24 cellular contexts compared by ENCODE assay signal in genomic region chr3:44669760-44670159, GRCh38. TPM values are rescaled to one million over a fixed set of nuclear protein-coding genes. Genes with fewer than 3 reads are reported as not detected.
DNase-seq lines count a peak whose midpoint lies in the region; ATAC-seq, FAIRE-seq and TF ChIP-seq lines count a peak whose summit lies in the region.
"Had no signal": no experiment of that assay in that cellular context is flagged by ENCODE, and none has a peak within 500 bp of the region (broad histone marks: within the 10 kb centered on the region; RNA-seq: fewer than 3 reads in every experiment).

No MANE protein-coding gene starts in this region.

- H3K36me3 Mint-ChIP-seq in MCF 10A (ENCODE audit: insufficient read depth, unreplicated experiment) (peaks cover 17% of the 10 kb centered on the region), neural progenitor cell (peaks cover 17% of the 10 kb centered on the region), progenitor cell of endocrine pancreas (ENCODE audit: insufficient read depth) (peaks cover 8% of the 10 kb centered on the region)

- no peak overlapping the region for H4K91ac ChIP-seq in H1 (replicated peaks; ENCODE audit: insufficient read length, low read length)

- H3K56ac ChIP-seq in H1 (replicated peaks; ENCODE audit: insufficient read length, low read depth, low read length) = no peak overlapping the region

- H3K18ac ChIP-seq in H1 (ENCODE audit: extremely low read depth, low read length) = no peak overlapping the region

- H3K23ac ChIP-seq in H1 (ENCODE audit: insufficient read length) = no peak overlapping the region

- H3K9ac ChIP-seq in H1 (replicated peaks in 1 of 4; ENCODE audit: extremely low read depth in 1 of 4, low read depth in 3 of 4, low read length in 3 of 4) (no peak overlapping the region), neural progenitor cell (no peak overlapping the region)
- H3K9ac ChIP-seq: BLaER1 had no signal

- H3K4me2 ChIP-seq in H1 (ENCODE audit: insufficient read depth in 1 of 2, low read depth in 2 of 2, low read length in 2 of 2) (no peak overlapping the region), neural progenitor cell (no peak overlapping the region)
- H3K4me2 ChIP-seq: BLaER1 had no signal

- H3K27ac Mint-ChIP-seq in MCF 10A (ENCODE audit: low read depth, unreplicated experiment) (peak overlapping the region; percentile 35), neural progenitor cell (peak overlapping the region; percentile 76), progenitor cell of endocrine pancreas (peak overlapping the region; percentile 45)
- H3K27ac Mint-ChIP-seq: B cell; CD4-positive, CD25-positive, alpha-beta regulatory T cell; CD8-positive, alpha-beta T cell; HFFc6 had no signal

- no peaks in the 10 kb centered on the region for H3K27me3 Mint-ChIP-seq in MCF 10A (ENCODE audit: insufficient read depth, unreplicated experiment)
- peaks cover 4% of the 10 kb centered on the region for H3K27me3 Mint-ChIP-seq in neural progenitor cell (ENCODE audit: insufficient read depth, low read depth)
- H3K27me3 Mint-ChIP-seq in progenitor cell of endocrine pancreas = no peaks in the 10 kb centered on the region
- H3K27me3 Mint-ChIP-seq: B cell had no signal

- no peak overlapping the region for H2BK120ac ChIP-seq in H1 (replicated peaks; ENCODE audit: low read depth, low read length)

- H3K79me1 ChIP-seq in H1 (ENCODE audit: low read depth, low read length) = no peaks in the 10 kb centered on the region

- H3K27me3 ChIP-seq in breast epithelium (no peaks in the 10 kb centered on the region), H1 (replicated peaks in 1 of 4; ENCODE audit: control insufficient read depth in 3 of 4, extremely low read depth in 1 of 4, insufficient read depth in 3 of 4, low read length in 3 of 4) (no peaks in the 10 kb centered on the region), neural progenitor cell (no peaks in the 10 kb centered on the region)
- H3K27me3 ChIP-seq: BLaER1 had no signal

- H4K5ac ChIP-seq in H1 (ENCODE audit: insufficient read length, low read depth, low read length) = no peak overlapping the region

- H3K9me3 ChIP-seq in breast epithelium = peaks cover 0 to 19% of the 10 kb centered on the region in 2 donors
- peaks cover 4 to 19% of the 10 kb centered on the region in 2 experiments; a peak in 3 of 4 replicates for H3K9me3 ChIP-seq in H1 (ENCODE audit: insufficient read depth in 2 of 2, low read depth in 1 of 2, low read length in 1 of 2)
- H3K9me3 ChIP-seq in neural progenitor cell (ENCODE audit: low read depth) = no peaks in the 10 kb centered on the region
- H3K9me3 ChIP-seq: Caco-2 had no signal

- in situ Hi-C loops in G401 (cut with HindIII; ENCODE audit: low sequenced_read_pairs) = no loop called here

- H4K20me1 ChIP-seq in H1 (replicated peaks in 1 of 2; ENCODE audit: control insufficient read depth in 1 of 2, insufficient read depth in 2 of 2, low read length in 2 of 2) = no peaks in the 10 kb centered on the region
- no peaks in the 10 kb centered on the region for H4K20me1 ChIP-seq in neural progenitor cell (ENCODE audit: low read depth)
- H4K20me1 ChIP-seq: BLaER1 had no signal

- 91% methylated on average over 3 of the region's 6 CpGs; no CpG with 5 or more reads in 1 of the 2 experiments for WGBS in H1 (ENCODE audit: extremely low coverage in 1 of 2, insufficient coverage in 1 of 2, insufficient read length in 1 of 2, insufficient replicate concordance in 2 of 2, low coverage in 1 of 2, low lambda C conversion rate in 2 of 2, missing lambda C conversion rate in 1 of 2), 2 experiments

- no peak overlapping the region for H3K4me3 Mint-ChIP-seq in MCF 10A (ENCODE audit: unreplicated experiment)
- no peak overlapping the region for H3K4me3 Mint-ChIP-seq in neural progenitor cell
- no peak overlapping the region for H3K4me3 Mint-ChIP-seq in progenitor cell of endocrine pancreas (ENCODE audit: low read depth)
- H3K4me3 Mint-ChIP-seq: B cell; CD4-positive, CD25-positive, alpha-beta regulatory T cell; CD8-positive, alpha-beta T cell; HFFc6 had no signal

- FAIRE-seq in H1 (lab: Jason Lieb, UNC) = no peak
- FAIRE-seq: A204.1, GM12878 had no signal

- TF ChIP-seq EP300 in H1 (IDR thresholded peaks at IDR 0.05; ENCODE audit: borderline replicate concordance in 1 of 2, low read depth in 2 of 2, low read length in 2 of 2) = no peak

- no peaks in the 10 kb centered on the region for H3K23me2 ChIP-seq in H1 (ENCODE audit: low read depth, low read length)

- H3K4me1 Mint-ChIP-seq in MCF 10A (ENCODE audit: insufficient read depth, unreplicated experiment) (no peaks in the 10 kb centered on the region), neural progenitor cell (no peaks in the 10 kb centered on the region), progenitor cell of endocrine pancreas (ENCODE audit: low read depth) (no peaks in the 10 kb centered on the region)
- H3K4me1 Mint-ChIP-seq: B cell; CD4-positive, CD25-positive, alpha-beta regulatory T cell had no signal

- POLR2A ChIA-PET in MCF 10A (lab: Yijun Ruan, JAX) = no interaction called here
- POLR2A ChIA-PET in H1 (lab: Charles Lee; ENCODE audit: partially characterized antibody) = interaction anchor here (0.8 kb wide), 1 partner anchor 20 kb away, joined by 4 read pairs; no protein-coding TSS in a partner anchor

- no peak overlapping the region for H4K8ac ChIP-seq in H1 (ENCODE audit: extremely low read depth, insufficient read depth, low read length)

- H3K79me2 ChIP-seq in H1 (ENCODE audit: control insufficient read depth in 1 of 2, insufficient read depth in 2 of 2, low read length in 2 of 2) (no peaks in the 10 kb centered on the region), neural progenitor cell (ENCODE audit: low read depth) (no peaks in the 10 kb centered on the region)

- no peak overlapping the region for H3K4ac ChIP-seq in H1 (replicated peaks; ENCODE audit: insufficient read length, low read depth, low read length)

- H2BK5ac ChIP-seq in H1 (ENCODE audit: low read depth, low read length) = no peak overlapping the region

- H2AFZ ChIP-seq in H1 (ENCODE audit: low read length) (no peak overlapping the region), neural progenitor cell (replicated peaks) (no peak overlapping the region)

- no peak overlapping the region for H2BK15ac ChIP-seq in H1 (ENCODE audit: low read length)

- H3K4me1 ChIP-seq in breast epithelium (no peaks in the 10 kb centered on the region), H1 (replicated peaks in 1 of 4; ENCODE audit: control insufficient read depth in 3 of 4, insufficient read depth in 4 of 4, low read length in 3 of 4) (no peaks in the 10 kb centered on the region), neural progenitor cell (no peaks in the 10 kb centered on the region)
- H3K4me1 ChIP-seq: BLaER1, Caco-2 had no signal

- H3K36me3 ChIP-seq in breast epithelium (no peaks in the 10 kb centered on the region), H1 (ENCODE audit: control insufficient read depth in 2 of 4, insufficient read depth in 4 of 4, low read length in 3 of 4) (no peaks in the 10 kb centered on the region; a peak in 1 of 8 replicates), neural progenitor cell (peaks cover 5% of the 10 kb centered on the region)
- H3K36me3 ChIP-seq: BLaER1 had no signal

- no peak overlapping the region for H2AK5ac ChIP-seq in H1 (ENCODE audit: low read depth, low read length)

- TF ChIP-seq POLR2A in breast epithelium (IDR thresholded peaks at IDR 0.05) = no peak
- no peak for TF ChIP-seq POLR2A in H1 (IDR thresholded peaks at IDR 0.05; ENCODE audit: control extremely low read depth in 1 of 2, low read depth in 2 of 2, low read length in 2 of 2)

- H2BK20ac ChIP-seq in H1 (ENCODE audit: low read length) = no peak overlapping the region

- TF ChIP-seq CTCF in MCF 10A (IDR thresholded peaks at IDR 0.05; ENCODE audit: unreplicated experiment) (no peak), breast epithelium (IDR thresholded peaks at IDR 0.05) (no peak), H1 (IDR thresholded peaks at IDR 0.05; ENCODE audit: control extremely low read depth in 1 of 3, insufficient read depth in 1 of 3, low read depth in 1 of 3, low read length in 3 of 3) (no peak), neural progenitor cell (IDR thresholded peaks at IDR 0.05) (no peak), progenitor cell of endocrine pancreas (IDR thresholded peaks at IDR 0.05; ENCODE audit: unreplicated experiment) (no peak)

- ATAC-seq in HG02642 (IDR thresholded peaks at IDR 0.05; ENCODE audit: poor library complexity, unreplicated experiment) = no peak
- ATAC-seq: CD8-positive, alpha-beta T cell; GM12878; HCT116 had no signal

- CTCF ChIA-PET in MCF 10A (lab: Yijun Ruan, JAX) (no interaction called here), H1 (lab: Charles Lee; ENCODE audit: partially characterized antibody) (interaction anchor here (2.7 kb wide), 1 partner anchor 9 kb away, joined by 11 read pairs; no protein-coding TSS in a partner anchor)

- H2BK12ac ChIP-seq in H1 (ENCODE audit: low read depth, low read length) = no peak overlapping the region

- no peak overlapping the region for H3K14ac ChIP-seq in H1 (ENCODE audit: insufficient read length)

- peaks cover 32% of the 10 kb centered on the region for H3K9me3 Mint-ChIP-seq in MCF 10A (ENCODE audit: unreplicated experiment)
- peaks cover 7% of the 10 kb centered on the region for H3K9me3 Mint-ChIP-seq in neural progenitor cell
- peaks cover 18% of the 10 kb centered on the region for H3K9me3 Mint-ChIP-seq in progenitor cell of endocrine pancreas (ENCODE audit: low read depth)

- DNase-seq in MCF 10A (ENCODE audit: unreplicated experiment) = no peak
- no peak for DNase-seq in breast epithelium (ENCODE audit: low spot score in 2 of 2)
- no peak for DNase-seq in H1 (ENCODE audit: low read depth in 1 of 2, low spot score in 2 of 2)
- no peak for DNase-seq in neural progenitor cell (ENCODE audit: low spot score)
- DNase-seq in progenitor cell of endocrine pancreas (ENCODE audit: low spot score, unreplicated experiment) = no peak
- no peak for DNase-seq in NCI-H2171 (lab: John Stamatoyannopoulos, UW)
- DNase-seq in G401 (ENCODE audit: low spot score) = no peak
- DNase-seq: Caco-2; CD4-positive, CD25-positive, alpha-beta regulatory T cell; CD8-positive, alpha-beta T cell; DMS153; DND-41; GDM1; GOT3; H7; HFFc6 had no signal

- H3K27ac ChIP-seq in breast epithelium = no peak overlapping the region
- no peak overlapping the region for H3K27ac ChIP-seq in H1 (ENCODE audit: low read depth, low read length)
- H3K27ac ChIP-seq in neural progenitor cell = no peak overlapping the region
- H3K27ac ChIP-seq: 22Rv1, BLaER1, C4-2B had no signal

- H3K4me3 ChIP-seq in breast epithelium (no peak overlapping the region), H1 (ENCODE audit: extremely low read depth in 1 of 4, insufficient read depth in 2 of 4, low read depth in 3 of 4, low read length in 4 of 4) (no peak overlapping the region), neural progenitor cell (no peak overlapping the region)
- H3K4me3 ChIP-seq: BLaER1, GM12878 had no signal

- TF ChIP-seq RAD21 in H1 (IDR thresholded peaks at IDR 0.05 in 1 of 2, conservative IDR thresholded peaks at IDR 0.05 in 1 of 2; ENCODE audit: low read depth in 2 of 2, low read length in 2 of 2) = no peak

- H3F3A ChIP-seq in neural progenitor cell (ENCODE audit: low read depth) = no peaks in the 10 kb centered on the region

- intact Hi-C loops in MCF 10A (cut with micrococcal nuclease) = no loop called here
- intact Hi-C loops in breast epithelium (cut with DNase I; ENCODE audit: low total_unique reads) = no loop called here

- no TSS peak for BruUV-seq in MCF 10A (replicated peaks; lab: Mats Ljungman, UMichigan)

RNA-seq across cellular contexts. Expression of gene ZNF35, which starts 21.2 kb away (rescaled TPM):
- total RNA-seq in MCF 10A (2022) (9.9 and 12.7 TPM in 2 replicates), breast epithelium (10 to 100 TPM in 2 of 3 donors, 1 to 10 TPM in 1; 8.8 to 18.7 (median 13.1) TPM), neural progenitor cell (ENCODE audit: low replicate concordance) (23.4 and 29.8 TPM in 2 replicates), progenitor cell of endocrine pancreas (19.0 and 19.3 TPM in 2 replicates)
- total RNA-seq in H1 (2021; fragmentation: NEBNext Ultra II Directional; extraction: Animal tissue kit (Norgen Biotek cat#: 25700)) = 19.0 and 20.0 TPM in 2 replicates
- 2.0 and 2.9 TPM in 2 replicates for polyA plus RNA-seq in H1 (2011; rRNA removed)
- 3.9 TPM for polyA plus RNA-seq in H1 (2011; cell fraction: cytosol; rRNA removed)
- polyA plus RNA-seq in H1 (2011; cell fraction: nucleus; rRNA removed) = 3.5 TPM
- 7.0 to 9.7 TPM (median 7.6 TPM) in 4 replicates for polyA plus RNA-seq in H1 (2012, experiment 1 of 2)
- 1.3 TPM for polyA plus RNA-seq in H1 (2012, experiment 2 of 2)
- polyA plus RNA-seq in H1 (2013, experiment 1 of 2) = 10.5 TPM
- polyA plus RNA-seq in H1 (2013, experiment 2 of 2) = 10.4 TPM
- polyA minus RNA-seq in H1 (2011; rRNA and poly(A)+ RNA removed) = 17.1 and 19.5 TPM in 2 replicates
- polyA minus RNA-seq in H1 (2011; cell fraction: cytosol; rRNA and poly(A)+ RNA removed) = 9.8 TPM
- polyA minus RNA-seq in H1 (2011; cell fraction: nucleus; rRNA and poly(A)+ RNA removed) = 30.0 TPM
- 13.0 and 16.6 TPM in 2 replicates for total RNA-seq in G401 (2014; rRNA removed; shearing (Covaris generic))

RNA-seq across cellular contexts. Expression of gene ZNF502, which starts 42.7 kb away (rescaled TPM):
- total RNA-seq in MCF 10A (2022) (2.4 and 2.8 TPM in 2 replicates), breast epithelium (1 to 10 TPM; 4.6 to 9.5 (median 6.6) TPM), neural progenitor cell (ENCODE audit: low replicate concordance) (3.6 and 5.1 TPM in 2 replicates), progenitor cell of endocrine pancreas (not detected in 2 replicates)
- 3.5 and 3.8 TPM in 2 replicates for total RNA-seq in H1 (2021; fragmentation: NEBNext Ultra II Directional; extraction: Animal tissue kit (Norgen Biotek cat#: 25700))
- polyA plus RNA-seq in H1 (2011; rRNA removed) = 0.61 and 1.5 TPM in 2 replicates
- 2.1 TPM for polyA plus RNA-seq in H1 (2011; cell fraction: cytosol; rRNA removed)
- polyA plus RNA-seq in H1 (2011; cell fraction: nucleus; rRNA removed) = 1.3 TPM
- 2.7 to 4.5 TPM (median 3.1 TPM) in 4 replicates for polyA plus RNA-seq in H1 (2012, experiment 1 of 2)
- polyA plus RNA-seq in H1 (2012, experiment 2 of 2) = 0.13 TPM
- 2.9 TPM for polyA plus RNA-seq in H1 (2013, experiment 1 of 2)
- polyA plus RNA-seq in H1 (2013, experiment 2 of 2) = 2.9 TPM
- polyA minus RNA-seq in H1 (2011; rRNA and poly(A)+ RNA removed) = 3.7 and 3.9 TPM in 2 replicates
- 2.7 TPM for polyA minus RNA-seq in H1 (2011; cell fraction: cytosol; rRNA and poly(A)+ RNA removed)
- polyA minus RNA-seq in H1 (2011; cell fraction: nucleus; rRNA and poly(A)+ RNA removed) = 5.6 TPM
- total RNA-seq in G401 (2014; rRNA removed; shearing (Covaris generic)) = 0.41 and 1.4 TPM in 2 replicates

RNA-seq across cellular contexts. Expression of gene ZNF197, which starts 44.9 kb away (rescaled TPM):
- 15.6 and 15.8 TPM in 2 replicates for total RNA-seq in MCF 10A (2022)
- 10 to 100 TPM; 18.0 to 26.2 (median 18.4) TPM for total RNA-seq in breast epithelium
- total RNA-seq in H1 (2021; fragmentation: NEBNext Ultra II Directional; extraction: Animal tissue kit (Norgen Biotek cat#: 25700)) = 16.1 and 16.8 TPM in 2 replicates
- 3.9 and 4.0 TPM in 2 replicates for polyA plus RNA-seq in H1 (2011; rRNA removed)
- polyA plus RNA-seq in H1 (2011; cell fraction: cytosol; rRNA removed) = 5.8 TPM
- 8.6 TPM for polyA plus RNA-seq in H1 (2011; cell fraction: nucleus; rRNA removed)
- 8.4 to 15.1 TPM (median 9.1 TPM) in 4 replicates for polyA plus RNA-seq in H1 (2012, experiment 1 of 2)
- polyA plus RNA-seq in H1 (2012, experiment 2 of 2) = 0.87 TPM
- 10.6 TPM for polyA plus RNA-seq in H1 (2013, experiment 1 of 2)
- polyA plus RNA-seq in H1 (2013, experiment 2 of 2) = 10.2 TPM
- 18.9 and 22.8 TPM in 2 replicates for polyA minus RNA-seq in H1 (2011; rRNA and poly(A)+ RNA removed)
- polyA minus RNA-seq in H1 (2011; cell fraction: cytosol; rRNA and poly(A)+ RNA removed) = 6.2 TPM
- polyA minus RNA-seq in H1 (2011; cell fraction: nucleus; rRNA and poly(A)+ RNA removed) = 18.0 TPM
- total RNA-seq in neural progenitor cell (ENCODE audit: low replicate concordance) = 38.7 and 49.1 TPM in 2 replicates
- total RNA-seq in progenitor cell of endocrine pancreas = 34.1 and 34.5 TPM in 2 replicates
- 10.2 and 14.3 TPM in 2 replicates for total RNA-seq in G401 (2014; rRNA removed; shearing (Covaris generic))

RNA-seq across cellular contexts. Expression of gene ZNF501, which starts 59.7 kb away (rescaled TPM):
- 0.17 and 0.40 TPM in 2 replicates for total RNA-seq in MCF 10A (2022)
- 1 to 10 TPM; 4.9 to 9.1 (median 5.4) TPM for total RNA-seq in breast epithelium
- 5.3 and 6.4 TPM in 2 replicates for total RNA-seq in H1 (2021; fragmentation: NEBNext Ultra II Directional; extraction: Animal tissue kit (Norgen Biotek cat#: 25700))
- polyA plus RNA-seq in H1 (2011; rRNA removed) = 1.4 and 1.6 TPM in 2 replicates
- polyA plus RNA-seq in H1 (2011; cell fraction: cytosol; rRNA removed) = 3.5 TPM
- 2.3 TPM for polyA plus RNA-seq in H1 (2011; cell fraction: nucleus; rRNA removed)
- 3.0 to 5.3 TPM (median 3.8 TPM) in 4 replicates for polyA plus RNA-seq in H1 (2012, experiment 1 of 2)
- 1.6 TPM for polyA plus RNA-seq in H1 (2012, experiment 2 of 2)
- polyA plus RNA-seq in H1 (2013, experiment 1 of 2) = 2.5 TPM
- 2.5 TPM for polyA plus RNA-seq in H1 (2013, experiment 2 of 2)
- 5.5 and 7.9 TPM in 2 replicates for polyA minus RNA-seq in H1 (2011; rRNA and poly(A)+ RNA removed)
- polyA minus RNA-seq in H1 (2011; cell fraction: cytosol; rRNA and poly(A)+ RNA removed) = 8.1 TPM
- polyA minus RNA-seq in H1 (2011; cell fraction: nucleus; rRNA and poly(A)+ RNA removed) = 10.2 TPM
- 9.9 and 12.6 TPM in 2 replicates for total RNA-seq in neural progenitor cell (ENCODE audit: low replicate concordance)
- 6.7 and 7.5 TPM in 2 replicates for total RNA-seq in progenitor cell of endocrine pancreas
- 0.03 TPM in 1 of 2 replicates, not detected in the other for total RNA-seq in G401 (2014; rRNA removed; shearing (Covaris generic))
